Comparison of ENCODE assay signal across 8 cellular contexts in the genomic region with DNA sequence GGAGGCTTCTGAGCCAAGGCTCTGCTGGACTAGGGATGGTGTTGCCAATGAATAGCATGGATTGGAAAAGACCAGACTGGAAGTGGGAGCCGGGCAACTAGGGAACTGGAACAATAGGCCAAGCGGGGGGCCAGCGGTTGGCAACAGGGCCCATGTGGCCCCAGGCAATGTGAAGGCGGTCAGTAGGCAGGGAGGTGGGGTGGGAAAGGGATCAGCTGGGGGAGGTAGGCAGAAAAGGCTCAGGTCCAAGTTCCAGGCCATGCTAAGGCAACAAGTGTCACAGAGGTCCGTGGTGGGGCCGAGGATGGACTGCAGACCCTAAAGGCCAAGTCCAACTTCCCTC. TPM values are rescaled to one million over a fixed set of nuclear protein-coding genes. Genes with fewer than 3 reads are reported as not detected.
DNase-seq lines count a peak whose midpoint lies in the region; ATAC-seq, FAIRE-seq and TF ChIP-seq lines count a peak whose summit lies in the region.

No MANE protein-coding gene starts in this region.

- FAIRE-seq in urothelium cell line (lab: Jason Lieb, UNC): no peak

- peak; percentile 22 for DNase-seq in NCI-H1092 treated with DMSO at 0.1 percent for 48 hours (lab: John Stamatoyannopoulos, UW)
- DNase-seq in NCI-H1092 (lab: John Stamatoyannopoulos, UW): no peak
- DNase-seq in brain microvascular endothelial cell: no peak
- DNase-seq in lung (ENCODE audit: low spot score): no peak
- DNase-seq in thoracic aorta (ENCODE audit: low spot score): no peak
- no peak for DNase-seq in urothelium cell line (ENCODE audit: low spot score)
- no peak for DNase-seq in activated CD4-positive, alpha-beta memory T cell treated with anti-CD3 and anti-CD28 coated beads, Interleukin-2, amount 10 ng/mL, durations not matched to agents 7 days and 5 days
- DNase-seq in naive thymus-derived CD4-positive, alpha-beta T cell: no peak

- CTCF ChIA-PET in activated CD4-positive, alpha-beta memory T cell treated with anti-CD3 and anti-CD28 coated beads, Interleukin-2, amount 10 ng/mL, durations not matched to agents 7 days and 5 days (lab: Charles Lee): interaction anchor here (1.0 to 1.5 kb wide), 2 partner anchors 9 to 60 kb away, joined by 5 to 8 read pairs; no protein-coding TSS in a partner anchor
- CTCF ChIA-PET in naive thymus-derived CD4-positive, alpha-beta T cell (lab: Charles Lee): interaction anchor here (1.1 to 3.6 kb wide), 4 partner anchors 9 to 60 kb away, joined by 3 to 11 read pairs (median 5); no protein-coding TSS in a partner anchor

- H3K9me3 ChIP-seq in lung (ENCODE audit: control insufficient read depth in 2 of 2, insufficient read depth in 1 of 2, low read length in 1 of 2): no peaks in the 10 kb centered on the region
- H3K9me3 ChIP-seq in thoracic aorta: no peaks in the 10 kb centered on the region
- H3K9me3 ChIP-seq in naive thymus-derived CD4-positive, alpha-beta T cell (ENCODE audit: control insufficient read depth in 2 of 3, low read length in 3 of 3): no peaks in the 10 kb centered on the region

- H3K4me1 Mint-ChIP-seq in activated CD4-positive, alpha-beta memory T cell treated with anti-CD3 and anti-CD28 coated beads, Interleukin-2, amount 10 ng/mL, durations not matched to agents 7 days and 5 days: peaks cover 13% of the 10 kb centered on the region
- H3K4me1 Mint-ChIP-seq in naive thymus-derived CD4-positive, alpha-beta T cell: peaks cover 19 to 29% (median 23%) of the 10 kb centered on the region in 7 donors

- ATAC-seq in lung (ENCODE audit: insufficient read depth, low FRiP score) (no peak), thoracic aorta (ENCODE audit: insufficient number of reproducible peaks, low FRiP score, low read depth) (no peak)
- ATAC-seq in naive thymus-derived CD4-positive, alpha-beta T cell: no peak

- H3K4me1 ChIP-seq in lung (ENCODE audit: control insufficient read depth in 2 of 2, insufficient read depth in 2 of 2, low read length in 2 of 2) (peaks cover 0 to 9% of the 10 kb centered on the region in 2 donors), thoracic aorta (ENCODE audit: control insufficient read depth in 1 of 2, low read depth in 2 of 2) (peaks cover 15 to 47% of the 10 kb centered on the region in 2 donors)
- H3K4me1 ChIP-seq in naive thymus-derived CD4-positive, alpha-beta T cell (ENCODE audit: control insufficient read depth in 2 of 2, insufficient read depth in 2 of 2, low read length in 2 of 2): peaks cover 11 to 12% of the 10 kb centered on the region in 2 donors

- POLR2A ChIA-PET in activated CD4-positive, alpha-beta memory T cell treated with anti-CD3 and anti-CD28 coated beads, Interleukin-2, amount 10 ng/mL, durations not matched to agents 7 days and 5 days (lab: Charles Lee): no interaction called here
- POLR2A ChIA-PET in naive thymus-derived CD4-positive, alpha-beta T cell (lab: Charles Lee): interaction anchor here (1.3 kb wide), 1 partner anchor 12 kb away, joined by 3 read pairs; no protein-coding TSS in a partner anchor

- H3K9me3 Mint-ChIP-seq in activated CD4-positive, alpha-beta memory T cell treated with anti-CD3 and anti-CD28 coated beads, Interleukin-2, amount 10 ng/mL, durations not matched to agents 7 days and 5 days: no peaks in the 10 kb centered on the region
- H3K9me3 Mint-ChIP-seq in naive thymus-derived CD4-positive, alpha-beta T cell: no peaks in the 10 kb centered on the region

- in situ Hi-C loops in brain microvascular endothelial cell (cut with HindIII; ENCODE audit: low pct_ligation_motif_present, low sequenced_read_pairs): no loop called here

- H3K27ac ChIP-seq in brain microvascular endothelial cell: peak overlapping the region; percentile 100
- peak overlapping the region; percentile 55 to 81 for H3K27ac ChIP-seq in lung (ENCODE audit: low read depth in 1 of 2, low read length in 1 of 2)
- H3K27ac ChIP-seq in thoracic aorta: peak overlapping the region; percentile 87 to 89
- H3K27ac ChIP-seq in naive thymus-derived CD4-positive, alpha-beta T cell (ENCODE audit: low read depth, low read length): no peak overlapping the region

- intact Hi-C loops in naive thymus-derived CD4-positive, alpha-beta T cell (cut with micrococcal nuclease): no loop called here

- H3K4me3 Mint-ChIP-seq in activated CD4-positive, alpha-beta memory T cell treated with anti-CD3 and anti-CD28 coated beads, Interleukin-2, amount 10 ng/mL, durations not matched to agents 7 days and 5 days: no peak overlapping the region
- H3K4me3 Mint-ChIP-seq in naive thymus-derived CD4-positive, alpha-beta T cell: no peak overlapping the region

- H3K27me3 Mint-ChIP-seq in activated CD4-positive, alpha-beta memory T cell treated with anti-CD3 and anti-CD28 coated beads, Interleukin-2, amount 10 ng/mL, durations not matched to agents 7 days and 5 days: peaks cover 2% of the 10 kb centered on the region
- H3K27me3 Mint-ChIP-seq in naive thymus-derived CD4-positive, alpha-beta T cell: peaks cover 0 to 1% (median 0%) of the 10 kb centered on the region in 5 donors

- H3K27ac Mint-ChIP-seq in activated CD4-positive, alpha-beta memory T cell treated with anti-CD3 and anti-CD28 coated beads, Interleukin-2, amount 10 ng/mL, durations not matched to agents 7 days and 5 days: no peak overlapping the region
- peak overlapping the region in 3 of 9 donors; percentile 12 to 83 (median 18) for H3K27ac Mint-ChIP-seq in naive thymus-derived CD4-positive, alpha-beta T cell

- no peaks in the 10 kb centered on the region for H3K36me3 Mint-ChIP-seq in activated CD4-positive, alpha-beta memory T cell treated with anti-CD3 and anti-CD28 coated beads, Interleukin-2, amount 10 ng/mL, durations not matched to agents 7 days and 5 days (ENCODE audit: low read depth)
- H3K36me3 Mint-ChIP-seq in naive thymus-derived CD4-positive, alpha-beta T cell: peaks cover 0 to 6% (median 0%) of the 10 kb centered on the region in 5 donors

- H3K36me3 ChIP-seq in brain microvascular endothelial cell (replicated peaks) (no peaks in the 10 kb centered on the region), lung (ENCODE audit: control insufficient read depth in 2 of 2, insufficient read depth in 2 of 2, low read length in 2 of 2) (peaks cover 3 to 9% of the 10 kb centered on the region in 2 donors), thoracic aorta (peaks cover 8% of the 10 kb centered on the region)
- peaks cover 0 to 4% (median 0%) of the 10 kb centered on the region in 3 experiments for H3K36me3 ChIP-seq in naive thymus-derived CD4-positive, alpha-beta T cell (ENCODE audit: control insufficient read depth in 2 of 3, insufficient read depth in 3 of 3, low read length in 3 of 3)

- no peaks in the 10 kb centered on the region for H3K27me3 ChIP-seq in brain microvascular endothelial cell (replicated peaks)
- H3K27me3 ChIP-seq in lung (ENCODE audit: control insufficient read depth, insufficient read depth): no peaks in the 10 kb centered on the region
- no peaks in the 10 kb centered on the region for H3K27me3 ChIP-seq in thoracic aorta (replicated peaks; ENCODE audit: insufficient read depth)
- no peaks in the 10 kb centered on the region for H3K27me3 ChIP-seq in naive thymus-derived CD4-positive, alpha-beta T cell (ENCODE audit: control insufficient read depth in 2 of 2, insufficient read depth in 2 of 2, low read length in 2 of 2)

- TF ChIP-seq CTCF in brain microvascular endothelial cell (IDR thresholded peaks at IDR 0.05; ENCODE audit: low read depth, low read length, missing control alignments): no peak
- no peak for TF ChIP-seq CTCF in lung (IDR thresholded peaks at IDR 0.05; ENCODE audit: control extremely low read depth, extremely low read depth)
- TF ChIP-seq CTCF in thoracic aorta (IDR thresholded peaks at IDR 0.05): no peak

- H3K4me3 ChIP-seq in brain microvascular endothelial cell (ENCODE audit: low read depth, low read length): peak overlapping the region; percentile 1
- no peak overlapping the region for H3K4me3 ChIP-seq in lung
- H3K4me3 ChIP-seq in thoracic aorta: peak overlapping the region; percentile 31
- no peak overlapping the region for H3K4me3 ChIP-seq in naive thymus-derived CD4-positive, alpha-beta T cell (ENCODE audit: low read length)

- WGBS in lung, 2 donors: 69 to 72% methylated on average over 6 of the region's 6 CpGs

RNA-seq across cellular contexts. Expression of a gene that starts 14.9 kb away (rescaled TPM):
- 10 to 100 TPM; 47.0 to 58.8 TPM for total RNA-seq in lung
- 10 to 100 TPM; 29.1 to 30.5 TPM for polyA plus RNA-seq in lung
- 10 to 100 TPM; 35.5 to 50.3 TPM for total RNA-seq in thoracic aorta
- 10 to 100 TPM; 26.0 to 29.6 TPM for total RNA-seq in activated CD4-positive, alpha-beta memory T cell treated with anti-CD3 and anti-CD28 coated beads, Interleukin-2, amount 10 ng/mL, durations not matched to agents 7 days and 5 days
- total RNA-seq in naive thymus-derived CD4-positive, alpha-beta T cell: 100 to 1,000 TPM in 4 of 5 experiments, 10 to 100 TPM in 1; 57.0 to 123 (median 115) TPM
- polyA plus RNA-seq in naive thymus-derived CD4-positive, alpha-beta T cell: 10 to 100 TPM; 17.4 to 29.8 TPM

RNA-seq across cellular contexts. Expression of a gene that starts 42.0 kb away (rescaled TPM):
- 10 to 100 TPM; 13.2 to 21.2 TPM for total RNA-seq in lung
- 1 to 10 TPM; 3.4 to 4.5 TPM for polyA plus RNA-seq in lung
- 10 to 100 TPM in 1 of 2 donors, 1 to 10 TPM in 1; 9.6 to 12.9 TPM for total RNA-seq in thoracic aorta
- 1 to 10 TPM; 3.7 to 4.2 TPM for total RNA-seq in activated CD4-positive, alpha-beta memory T cell treated with anti-CD3 and anti-CD28 coated beads, Interleukin-2, amount 10 ng/mL, durations not matched to agents 7 days and 5 days
- total RNA-seq in naive thymus-derived CD4-positive, alpha-beta T cell: 1 to 10 TPM; 4.1 to 6.6 (median 5.4) TPM
- polyA plus RNA-seq in naive thymus-derived CD4-positive, alpha-beta T cell: 10 to 100 TPM in 1 of 2 donors, 1 to 10 TPM in 1; 4.0 to 11.9 TPM

Comparison
In these comparisons a context has a peak if more than half of its experiments do, and no peak if none do; other contexts are left out.
1. H3K4me3 ChIP-seq: peak in brain microvascular endothelial cell (single experiment) and thoracic aorta (single experiment); none in lung (single experiment) and naive thymus-derived CD4-positive, alpha-beta T cell (single experiment).